15 cellular contexts compared by ENCODE assay signal in genomic region chr15:74453925-74454763, GRCh38. TPM values are rescaled to one million over a fixed set of nuclear protein-coding genes. Genes with fewer than 3 reads are reported as not detected.
DNase-seq lines count a peak whose midpoint lies in the region; ATAC-seq and TF ChIP-seq lines count a peak whose summit lies in the region.
"Had no signal": no experiment of that assay in that cellular context is flagged by ENCODE, and none has a peak within 500 bp of the region (broad histone marks: within the 10 kb centered on the region; RNA-seq: fewer than 3 reads in every experiment).

No MANE protein-coding gene starts in this region.

- H3K4me1 Mint-ChIP-seq in activated CD8-positive, alpha-beta memory T cell treated with anti-CD3 and anti-CD28 coated beads, Interleukin-2, amount 10 ng/mL, durations not matched to agents 7 days and 5 days, result peaks cover 38% of the 10 kb centered on the region
- peaks cover 13 to 21% of the 10 kb centered on the region in 2 donors for H3K4me1 Mint-ChIP-seq in stimulated activated naive B cell treated with anti-CD40 and anti-IgM and Interleukin-4, amounts not matched to agents 10 μg/mL and 1 μg/mL and 100 μg/mL, for 72 hours
- H3K4me1 Mint-ChIP-seq in mesothelial cell of epicardium (no peaks in the 10 kb centered on the region), type B pancreatic cell (ENCODE audit: unreplicated experiment) (no peaks in the 10 kb centered on the region)

- no peaks in the 10 kb centered on the region for H3K9me3 Mint-ChIP-seq in activated CD8-positive, alpha-beta memory T cell treated with anti-CD3 and anti-CD28 coated beads, Interleukin-2, amount 10 ng/mL, durations not matched to agents 7 days and 5 days (ENCODE audit: low read depth)
- no peaks in the 10 kb centered on the region for H3K9me3 Mint-ChIP-seq in stimulated activated naive B cell treated with anti-CD40 and anti-IgM and Interleukin-4, amounts not matched to agents 10 μg/mL and 1 μg/mL and 100 μg/mL, for 72 hours
- no peaks in the 10 kb centered on the region for H3K9me3 Mint-ChIP-seq in mesothelial cell of epicardium
- no peaks in the 10 kb centered on the region for H3K9me3 Mint-ChIP-seq in type B pancreatic cell
- H3K9me3 Mint-ChIP-seq: activated naive CD4-positive, alpha-beta T cell treated with anti-CD3 and anti-CD28 coated beads, Interleukin-2, amount 50 U/mL, for 72 hours had no signal

- CTCF ChIA-PET in activated CD8-positive, alpha-beta memory T cell treated with anti-CD3 and anti-CD28 coated beads, Interleukin-2, amount 10 ng/mL, durations not matched to agents 7 days and 5 days (lab: Charles Lee), result interaction anchor here (1.0 to 3.5 kb wide), 6 partner anchors 69 to 178 kb away, joined by 3 to 16 read pairs (median 8); no protein-coding TSS in a partner anchor

- no peak overlapping the region for H3K9ac ChIP-seq in SK-N-MC (ENCODE audit: insufficient read length)

- peak overlapping the region; percentile 48 for H3K27ac ChIP-seq in SK-N-MC
- H3K27ac ChIP-seq in caudate nucleus (ENCODE audit: low read depth, low read length), result no peak overlapping the region

- peak overlapping the region; percentile 76 for H3K27ac Mint-ChIP-seq in activated CD8-positive, alpha-beta memory T cell treated with anti-CD3 and anti-CD28 coated beads, Interleukin-2, amount 10 ng/mL, durations not matched to agents 7 days and 5 days
- H3K27ac Mint-ChIP-seq in stimulated activated naive B cell treated with anti-CD40 and anti-IgM and Interleukin-4, amounts not matched to agents 10 μg/mL and 1 μg/mL and 100 μg/mL, for 72 hours, result no peak overlapping the region
- H3K27ac Mint-ChIP-seq in mesothelial cell of epicardium (no peak overlapping the region), type B pancreatic cell (no peak overlapping the region)

- peak; percentile 85 for ATAC-seq in activated CD8-positive, alpha-beta memory T cell treated with anti-CD3 and anti-CD28 coated beads, Interleukin-2, amount 10 ng/mL, durations not matched to agents 7 days and 5 days
- peak; percentile 83 to 94 for ATAC-seq in stimulated activated naive B cell treated with anti-CD40 and anti-IgM and Interleukin-4, amounts not matched to agents 10 μg/mL and 1 μg/mL and 100 μg/mL, for 72 hours (replicated peaks)

- no peak for TF ChIP-seq CTCF in mesothelial cell of epicardium (IDR thresholded peaks at IDR 0.05; ENCODE audit: unreplicated experiment)
- no peak for TF ChIP-seq CTCF in type B pancreatic cell (conservative IDR thresholded peaks at IDR 0.05)

- H3K4me3 Mint-ChIP-seq in activated CD8-positive, alpha-beta memory T cell treated with anti-CD3 and anti-CD28 coated beads, Interleukin-2, amount 10 ng/mL, durations not matched to agents 7 days and 5 days, result no peak overlapping the region
- no peak overlapping the region for H3K4me3 Mint-ChIP-seq in stimulated activated naive B cell treated with anti-CD40 and anti-IgM and Interleukin-4, amounts not matched to agents 10 μg/mL and 1 μg/mL and 100 μg/mL, for 72 hours
- H3K4me3 Mint-ChIP-seq in mesothelial cell of epicardium, result no peak overlapping the region
- no peak overlapping the region for H3K4me3 Mint-ChIP-seq in type B pancreatic cell

- H3K4me3 ChIP-seq in SK-N-MC, result no peak overlapping the region

- H3K36me3 Mint-ChIP-seq in activated CD8-positive, alpha-beta memory T cell treated with anti-CD3 and anti-CD28 coated beads, Interleukin-2, amount 10 ng/mL, durations not matched to agents 7 days and 5 days, result peaks cover 32% of the 10 kb centered on the region
- peaks cover 37 to 67% of the 10 kb centered on the region in 2 donors for H3K36me3 Mint-ChIP-seq in stimulated activated naive B cell treated with anti-CD40 and anti-IgM and Interleukin-4, amounts not matched to agents 10 μg/mL and 1 μg/mL and 100 μg/mL, for 72 hours
- peaks cover 40% of the 10 kb centered on the region for H3K36me3 Mint-ChIP-seq in mesothelial cell of epicardium
- H3K36me3 Mint-ChIP-seq in type B pancreatic cell, result peaks cover 21% of the 10 kb centered on the region

- no peaks in the 10 kb centered on the region for H3K9me3 ChIP-seq in SK-N-MC (ENCODE audit: low read depth, low read length)

- H3K27me3 Mint-ChIP-seq in activated CD8-positive, alpha-beta memory T cell treated with anti-CD3 and anti-CD28 coated beads, Interleukin-2, amount 10 ng/mL, durations not matched to agents 7 days and 5 days, result no peaks in the 10 kb centered on the region
- H3K27me3 Mint-ChIP-seq in stimulated activated naive B cell treated with anti-CD40 and anti-IgM and Interleukin-4, amounts not matched to agents 10 μg/mL and 1 μg/mL and 100 μg/mL, for 72 hours, result no peaks in the 10 kb centered on the region
- no peaks in the 10 kb centered on the region for H3K27me3 Mint-ChIP-seq in mesothelial cell of epicardium (ENCODE audit: low read depth)
- H3K27me3 Mint-ChIP-seq in type B pancreatic cell, result no peaks in the 10 kb centered on the region

- peaks cover 34% of the 10 kb centered on the region for H3K36me3 ChIP-seq in SK-N-MC (ENCODE audit: insufficient read depth, low read length)

- DNase-seq in activated CD8-positive, alpha-beta memory T cell treated with anti-CD3 and anti-CD28 coated beads, Interleukin-2, amount 10 ng/mL, durations not matched to agents 7 days and 5 days, result no peak
- no peak for DNase-seq in activated CD8-positive, alpha-beta memory T cell treated with anti-CD3 and anti-CD28 coated beads for 24 hours
- DNase-seq in SK-N-MC (ENCODE audit: low read depth, low spot score) (peak; percentile 51), dermis blood vessel endothelial cell (peak; percentile 40), mesothelial cell of epicardium (ENCODE audit: low spot score in 2 of 2, unreplicated experiment in 2 of 2) (no peak), caudate nucleus (lab: John Stamatoyannopoulos, UW) (no peak), type B pancreatic cell (ENCODE audit: extremely low spot score, unreplicated experiment) (no peak)
- no peak for DNase-seq in stimulated activated naive B cell treated with anti-CD40 and anti-IgM and Interleukin-4, amounts not matched to agents 10 μg/mL and 1 μg/mL and 100 μg/mL, for 72 hours
- DNase-seq: ACHN; activated CD4-positive, alpha-beta T cell treated with anti-CD3 and anti-CD28 coated beads, Interleukin-2, amount 50 U/mL, for 4 hours; mesendoderm; OCI-M1; stimulated activated CD4-positive, alpha-beta T cell treated with anti-CD3 and anti-CD28 coated beads, Interleukin-15, amount 100 ng/mL, for 24 hours; stimulated activated CD8-positive, alpha-beta memory T cell treated with anti-CD3 and anti-CD28 coated beads, Interleukin-4, amount 100 ng/mL, for 48 hours had no signal

RNA-seq across cellular contexts. Expression of gene UBL7, which starts 6.8 kb away (rescaled TPM):
- 10 to 100 TPM; 55.9 to 60.9 TPM for total RNA-seq in activated CD8-positive, alpha-beta memory T cell treated with anti-CD3 and anti-CD28 coated beads, Interleukin-2, amount 10 ng/mL, durations not matched to agents 7 days and 5 days
- total RNA-seq in dermis blood vessel endothelial cell (36.4 and 43.1 TPM in 2 replicates), mesothelial cell of epicardium (43.2 to 49.6 TPM (median 47.1 TPM) in 3 replicates), type B pancreatic cell (ENCODE audit: low replicate concordance) (42.0 and 57.0 TPM in 2 replicates)

RNA-seq across cellular contexts. Expression of gene SEMA7A, which starts 20.4 kb away (rescaled TPM):
- total RNA-seq in activated CD8-positive, alpha-beta memory T cell treated with anti-CD3 and anti-CD28 coated beads, Interleukin-2, amount 10 ng/mL, durations not matched to agents 7 days and 5 days, result 10 to 100 TPM; 26.4 to 32.9 TPM
- total RNA-seq in dermis blood vessel endothelial cell (0.51 and 2.2 TPM in 2 replicates), mesothelial cell of epicardium (4.6 to 6.0 TPM (median 5.0 TPM) in 3 replicates), type B pancreatic cell (ENCODE audit: low replicate concordance) (6.3 and 11.2 TPM in 2 replicates)

Comparison
In these comparisons a context has a peak if more than half of its experiments do, and no peak if none do; other contexts are left out.
1. DNase-seq: peak in SK-N-MC (single experiment) and dermis blood vessel endothelial cell (single experiment); none in activated CD8-positive, alpha-beta memory T cell treated with anti-CD3 and anti-CD28 coated beads, Interleukin-2, amount 10 ng/mL, durations not matched to agents 7 days and 5 days (single experiment), activated CD8-positive, alpha-beta memory T cell treated with anti-CD3 and anti-CD28 coated beads for 24 hours (single experiment), stimulated activated naive B cell treated with anti-CD40 and anti-IgM and Interleukin-4, amounts not matched to agents 10 μg/mL and 1 μg/mL and 100 μg/mL, for 72 hours (single experiment), mesothelial cell of epicardium (0 of 2), caudate nucleus (0 of 61) and type B pancreatic cell (single experiment).